Comparison of ENCODE assay signal across 17 cellular contexts in genomic region chr11:292211-293121, GRCh38. TPM values are rescaled to one million over a fixed set of nuclear protein-coding genes. Genes with fewer than 3 reads are reported as not detected.
DNase-seq lines count a peak whose midpoint lies in the region; ATAC-seq lines count a peak whose summit lies in the region.
"Had no signal": no experiment of that assay in that cellular context is flagged by ENCODE, and none has a peak within 500 bp of the region (broad histone marks: within the 10 kb centered on the region; RNA-seq: fewer than 3 reads in every experiment).

No MANE protein-coding gene starts in this region.

- H3K4me1 Mint-ChIP-seq in stimulated activated naive CD8-positive, alpha-beta T cell treated with anti-CD3 and anti-CD28 coated beads, Interleukin-15, amount 100 ng/mL, for 72 hours: peaks cover 88% of the 10 kb centered on the region
- peaks cover 10% of the 10 kb centered on the region for H3K4me1 Mint-ChIP-seq in T-helper 2 cell treated with Interferon-gamma antibody and Interleukin-4, amounts not matched to agents 5 μg/mL and 100 μg/mL, for 36 hours (ENCODE audit: low read depth)

- H3K4me3 Mint-ChIP-seq in stimulated activated naive CD8-positive, alpha-beta T cell treated with anti-CD3 and anti-CD28 coated beads, Interleukin-15, amount 100 ng/mL, for 72 hours: peak overlapping the region; percentile 15 to 50
- H3K4me3 Mint-ChIP-seq in T-helper 2 cell treated with Interferon-gamma antibody and Interleukin-4, amounts not matched to agents 5 μg/mL and 100 μg/mL, for 36 hours: no peak overlapping the region
- H3K4me3 Mint-ChIP-seq: natural killer cell had no signal

- H3K9me3 Mint-ChIP-seq in stimulated activated naive CD8-positive, alpha-beta T cell treated with anti-CD3 and anti-CD28 coated beads, Interleukin-15, amount 100 ng/mL, for 72 hours: no peaks in the 10 kb centered on the region
- no peaks in the 10 kb centered on the region for H3K9me3 Mint-ChIP-seq in T-helper 2 cell treated with Interferon-gamma antibody and Interleukin-4, amounts not matched to agents 5 μg/mL and 100 μg/mL, for 36 hours
- H3K9me3 Mint-ChIP-seq: natural killer cell had no signal

- DNase-seq in stimulated activated naive CD8-positive, alpha-beta T cell treated with anti-CD3 and anti-CD28 coated beads, Interleukin-15, amount 100 ng/mL, for 72 hours: no peak
- no peak for DNase-seq in stimulated activated naive CD8-positive, alpha-beta T cell treated with anti-CD3 and anti-CD28 coated beads, Interleukin-15, Interleukin-2, amounts not matched to agents 100 U/mL and 50 U/mL, for 24 hours
- DNase-seq in left ventricle myocardium superior (peak; percentile 29), NCI-H2029 (lab: John Stamatoyannopoulos, UW) (no peak), NCI-H1694 (lab: John Stamatoyannopoulos, UW) (no peak)
- DNase-seq in T-helper 2 cell treated with Interferon-gamma antibody and Interleukin-4, amounts not matched to agents 5 μg/mL and 100 μg/mL, for 36 hours (ENCODE audit: low spot score): no peak
- DNase-seq: foreskin melanocyte; GF-D8; natural killer cell; NCI-H146; stimulated activated CD4-positive, alpha-beta T cell treated with anti-CD3 and anti-CD28 coated beads, Interleukin-1b, Interleukin-23, amount 100 ng/mL, for 48 hours; WERI-Rb-1 had no signal

- no peak for ATAC-seq in stimulated activated naive CD8-positive, alpha-beta T cell treated with anti-CD3 and anti-CD28 coated beads, Interleukin-15, amount 100 ng/mL, for 72 hours
- ATAC-seq in stimulated activated naive CD8-positive, alpha-beta T cell treated with anti-CD3 and anti-CD28 coated beads, Interleukin-15, Interleukin-2, amounts not matched to agents 100 U/mL and 50 U/mL, for 24 hours: no peak
- no peak for ATAC-seq in left ventricle myocardium superior
- ATAC-seq: natural killer cell had no signal

- intact Hi-C loops in left ventricle myocardium superior (cut with micrococcal nuclease): no loop called here

- H3K36me3 Mint-ChIP-seq in T-helper 2 cell treated with Interferon-gamma antibody and Interleukin-4, amounts not matched to agents 5 μg/mL and 100 μg/mL, for 36 hours (ENCODE audit: low read depth): peaks cover 8% of the 10 kb centered on the region
- H3K36me3 Mint-ChIP-seq: natural killer cell had no signal

- H3K27ac Mint-ChIP-seq in stimulated activated naive CD8-positive, alpha-beta T cell treated with anti-CD3 and anti-CD28 coated beads, Interleukin-15, amount 100 ng/mL, for 72 hours: peak overlapping the region in 1 of 2 donors; percentile 27
- no peak overlapping the region for H3K27ac Mint-ChIP-seq in T-helper 2 cell treated with Interferon-gamma antibody and Interleukin-4, amounts not matched to agents 5 μg/mL and 100 μg/mL, for 36 hours

- H3K27me3 Mint-ChIP-seq in stimulated activated naive CD8-positive, alpha-beta T cell treated with anti-CD3 and anti-CD28 coated beads, Interleukin-15, amount 100 ng/mL, for 72 hours: no peaks in the 10 kb centered on the region
- peaks cover 6% of the 10 kb centered on the region for H3K27me3 Mint-ChIP-seq in T-helper 2 cell treated with Interferon-gamma antibody and Interleukin-4, amounts not matched to agents 5 μg/mL and 100 μg/mL, for 36 hours (ENCODE audit: low read depth)

RNA-seq across cellular contexts. Expression of gene PGGHG, which starts 3.5 kb away (rescaled TPM):
- 7.2 TPM for total RNA-seq in left ventricle myocardium superior

RNA-seq across cellular contexts. Expression of gene IFITM5, which starts 6.9 kb away (rescaled TPM):
- total RNA-seq in left ventricle myocardium superior: not detected
- total RNA-seq: cerebellum, endothelial cell of umbilical vein, H4, lung microvascular endothelial cell, natural killer cell, renal cortical epithelial cell had no signal

RNA-seq across cellular contexts. Expression of gene NLRP6, which starts 14.3 kb away (rescaled TPM):
- 0.32 TPM for total RNA-seq in left ventricle myocardium superior
- total RNA-seq: cerebellum, endothelial cell of umbilical vein, H4, lung microvascular endothelial cell, renal cortical epithelial cell had no signal

RNA-seq across cellular contexts. Expression of gene IFITM2, which starts 15.2 kb away (rescaled TPM):
- 200 TPM for total RNA-seq in left ventricle myocardium superior

RNA-seq across cellular contexts. Expression of gene IFITM1, which starts 21.4 kb away (rescaled TPM):
- total RNA-seq in left ventricle myocardium superior: 101 TPM
